30 cellular contexts compared by ENCODE assay signal in the genomic region with DNA sequence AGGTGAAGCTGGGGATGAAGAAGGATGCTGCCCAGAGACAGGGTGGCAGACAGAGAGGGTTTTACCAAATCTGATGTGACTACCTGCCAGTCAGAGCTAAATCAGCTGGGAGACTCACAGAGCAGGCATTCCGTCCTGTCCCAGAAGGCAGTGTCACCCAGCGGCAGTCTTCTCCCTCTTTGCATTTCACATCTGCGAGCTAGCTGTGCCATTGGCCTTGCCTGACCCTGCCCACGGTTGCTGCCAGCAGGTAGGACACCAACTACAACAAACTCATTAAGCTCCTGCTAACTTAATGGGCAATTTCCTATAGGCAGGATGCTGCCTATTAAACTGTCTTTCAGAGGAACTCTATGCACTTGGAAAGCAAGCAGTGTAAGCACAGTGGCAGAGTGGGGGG.
"Had no signal": no experiment of that assay in that cellular context is flagged by ENCODE, and none has a peak within 500 bp of the region (broad histone marks: within the 10 kb centered on the region; RNA-seq: fewer than 3 reads in every experiment).

No MANE protein-coding gene starts in this region.

- H3K4me3 Mint-ChIP-seq: activated CD4-positive, alpha-beta T cell treated with anti-CD3 and anti-CD28 coated beads, Interleukin-2, amount 10 ng/mL, durations not matched to agents 7 days and 5 days; activated CD8-positive, alpha-beta T cell treated with anti-CD3 and anti-CD28 coated beads, Interleukin-2, amount 10 ng/mL, durations not matched to agents 7 days and 5 days; activated naive CD4-positive, alpha-beta T cell treated with anti-CD3 and anti-CD28 coated beads, Interleukin-2, amount 10 ng/mL, durations not matched to agents 7 days and 5 days; activated naive CD8-positive, alpha-beta T cell; activated naive CD8-positive, alpha-beta T cell treated with anti-CD3 and anti-CD28 coated beads, Interleukin-2, amount 50 U/mL, for 24 hours; activated T-cell treated with anti-CD3 and anti-CD28 coated beads, Interleukin-2, amount 50 U/mL, for 24 hours; brain had no signal

- H3K9me3 Mint-ChIP-seq: activated CD4-positive, alpha-beta T cell treated with anti-CD3 and anti-CD28 coated beads, Interleukin-2, amount 10 ng/mL, durations not matched to agents 7 days and 5 days; activated naive CD4-positive, alpha-beta T cell treated with anti-CD3 and anti-CD28 coated beads, Interleukin-2, amount 10 ng/mL, durations not matched to agents 7 days and 5 days; activated naive CD8-positive, alpha-beta T cell treated with anti-CD3 and anti-CD28 coated beads, Interleukin-2, amount 50 U/mL, for 24 hours; activated T-cell treated with anti-CD3 and anti-CD28 coated beads, Interleukin-2, amount 50 U/mL, for 24 hours; activated T-helper 2 cell treated with anti-CD3 and anti-CD28 coated beads, Interferon-gamma antibody, Interleukin-2, Interleukin-4, amounts not matched to agents 10 μg/mL and 5 μg/mL and 100 μg/mL, durations not matched to agents 14 hours and 24 hours and 36 hours; brain had no signal

- DNase-seq: activated CD4-positive, alpha-beta T cell treated with anti-CD3 and anti-CD28 coated beads, Interleukin-2, amount 10 ng/mL, durations not matched to agents 7 days and 5 days; activated CD4-positive, alpha-beta T cell treated with anti-CD3 and anti-CD28 coated beads, Interleukin-2, amount 50 U/mL, for 48 hours; activated CD4-positive, CD25-positive, alpha-beta regulatory T cell; activated CD8-positive, alpha-beta T cell treated with anti-CD3 and anti-CD28 coated beads, Interleukin-2, amount 10 ng/mL, durations not matched to agents 7 days and 5 days; activated naive CD4-positive, alpha-beta T cell treated with anti-CD3 and anti-CD28 coated beads, Interleukin-2, amount 10 ng/mL, durations not matched to agents 7 days and 5 days; activated naive CD8-positive, alpha-beta T cell treated with anti-CD3 and anti-CD28 coated beads, Interleukin-2, amount 50 U/mL, for 24 hours; activated T-cell treated with anti-CD3 and anti-CD28 coated beads, Interleukin-2, amount 50 U/mL, for 24 hours; anterior cingulate cortex; caudate nucleus; cerebellar nuclear complex; Karpas-422; KBM-7; NCI-H1105; NCI-H1417 treated with DMSO at 0.1 percent for 48 hours; NCI-H1694 treated with DMSO at 0.1 percent for 48 hours; NCI-H2029; NCI-H345; NCI-H524 treated with DMSO at 0.1 percent for 48 hours; NCI-H748 treated with DMSO at 0.1 percent for 48 hours; NK-92 treated with Interleukin-12 subunit alpha and Interleukin-12 subunit beta, amount 100 ng/mL, for 24 hours; PC-9; Right ventricle myocardium superior; SW 1271; T-helper 1 cell; T-helper 2 cell; T-helper 9 cell had no signal

- H3K27ac ChIP-seq: PC-9, VCaP had no signal

- H3K27me3 Mint-ChIP-seq: activated CD4-positive, alpha-beta T cell treated with anti-CD3 and anti-CD28 coated beads, Interleukin-2, amount 10 ng/mL, durations not matched to agents 7 days and 5 days; activated naive CD4-positive, alpha-beta T cell treated with anti-CD3 and anti-CD28 coated beads, Interleukin-2, amount 10 ng/mL, durations not matched to agents 7 days and 5 days; activated naive CD8-positive, alpha-beta T cell treated with anti-CD3 and anti-CD28 coated beads, Interleukin-2, amount 50 U/mL, for 24 hours; activated T-cell treated with anti-CD3 and anti-CD28 coated beads, Interleukin-2, amount 50 U/mL, for 24 hours; brain had no signal

- H3K27ac Mint-ChIP-seq: activated CD4-positive, alpha-beta T cell treated with anti-CD3 and anti-CD28 coated beads, Interleukin-2, amount 10 ng/mL, durations not matched to agents 7 days and 5 days; activated CD8-positive, alpha-beta T cell treated with anti-CD3 and anti-CD28 coated beads, Interleukin-2, amount 10 ng/mL, durations not matched to agents 7 days and 5 days; activated naive CD8-positive, alpha-beta T cell; activated naive CD8-positive, alpha-beta T cell treated with anti-CD3 and anti-CD28 coated beads, Interleukin-2, amount 50 U/mL, for 24 hours; activated T-cell treated with anti-CD3 and anti-CD28 coated beads, Interleukin-2, amount 50 U/mL, for 24 hours; activated T-helper 2 cell treated with anti-CD3 and anti-CD28 coated beads, Interferon-gamma antibody, Interleukin-2, Interleukin-4, amounts not matched to agents 10 μg/mL and 5 μg/mL and 100 μg/mL, durations not matched to agents 14 hours and 24 hours and 36 hours; brain had no signal

- H3K36me3 Mint-ChIP-seq: activated naive CD4-positive, alpha-beta T cell treated with anti-CD3 and anti-CD28 coated beads, Interleukin-2, amount 10 ng/mL, durations not matched to agents 7 days and 5 days; activated naive CD8-positive, alpha-beta T cell had no signal

- H3K4me3 ChIP-seq: PC-9 had no signal

- H3K4me1 Mint-ChIP-seq: activated CD4-positive, alpha-beta T cell treated with anti-CD3 and anti-CD28 coated beads, Interleukin-2, amount 10 ng/mL, durations not matched to agents 7 days and 5 days; activated naive CD4-positive, alpha-beta T cell treated with anti-CD3 and anti-CD28 coated beads, Interleukin-2, amount 10 ng/mL, durations not matched to agents 7 days and 5 days; activated naive CD8-positive, alpha-beta T cell treated with anti-CD3 and anti-CD28 coated beads, Interleukin-2, amount 50 U/mL, for 24 hours; brain had no signal
